In the genomic region with DNA sequence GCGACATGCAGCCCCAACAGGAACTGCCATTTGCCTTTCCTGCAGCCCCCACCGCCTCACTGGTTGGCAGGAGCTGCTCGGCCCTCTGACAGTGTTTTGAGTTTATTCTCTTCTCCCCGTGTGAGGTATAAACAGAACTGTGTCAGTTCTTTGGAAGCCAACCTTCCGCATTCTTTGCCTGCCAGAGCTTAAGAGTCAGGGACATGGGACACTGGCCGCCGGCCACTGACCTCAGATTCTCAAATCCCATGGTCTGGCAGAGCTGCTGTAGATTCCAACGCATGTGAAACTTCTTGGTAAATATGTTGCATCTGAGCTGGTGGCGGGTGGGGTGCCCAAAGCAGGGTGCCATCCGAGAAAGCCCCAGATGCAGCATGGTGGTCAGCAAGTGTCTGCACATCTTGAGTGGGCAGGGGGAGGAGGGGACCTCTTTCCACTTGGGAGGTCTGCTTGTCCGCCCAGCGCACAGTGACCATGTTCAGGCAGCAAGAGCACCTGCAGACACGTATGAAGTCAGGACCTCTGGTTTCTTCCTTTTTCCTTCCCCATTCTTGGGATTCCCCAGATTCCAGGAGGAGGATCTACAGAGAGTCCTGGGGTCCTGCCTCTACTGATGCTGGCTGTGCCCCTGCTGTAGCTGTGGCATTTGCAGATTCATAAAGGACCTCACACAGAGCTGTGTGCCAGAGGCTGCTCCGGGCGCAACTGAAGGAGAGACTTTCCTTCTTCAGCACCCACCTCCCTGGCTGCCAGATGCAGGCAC, we compare ENCODE assay signal across 17 cellular contexts. TPM values are rescaled to one million over a fixed set of nuclear protein-coding genes. Genes with fewer than 3 reads are reported as not detected.
DNase-seq lines count a peak whose midpoint lies in the region; ATAC-seq and TF ChIP-seq lines count a peak whose summit lies in the region.
"Had no signal": no experiment of that assay in that cellular context is flagged by ENCODE, and none has a peak within 500 bp of the region (broad histone marks: within the 10 kb centered on the region; RNA-seq: fewer than 3 reads in every experiment).

No MANE protein-coding gene starts in this region.

- H3K9me3 ChIP-seq in tibial nerve: no peaks in the 10 kb centered on the region

- H3K4me1 ChIP-seq in tibial nerve: peaks cover 0 to 17% (median 0%) of the 10 kb centered on the region in 4 donors

- no peak for TF ChIP-seq POLR2A in tibial nerve (IDR thresholded peaks at IDR 0.05)

- TF ChIP-seq CTCF in fibroblast of the aortic adventitia (IDR thresholded peaks at IDR 0.05; ENCODE audit: insufficient read depth, low read length) (no peak), tibial nerve (IDR thresholded peaks at IDR 0.05) (no peak)

- no peaks in the 10 kb centered on the region for H3K36me3 ChIP-seq in tibial nerve

- no peak overlapping the region for H3K27ac ChIP-seq in tibial nerve
- H3K27ac ChIP-seq: RWPE1 had no signal

- peaks cover 0 to 52% of the 10 kb centered on the region in 2 donors for H3K27me3 ChIP-seq in tibial nerve

- H3K4me3 ChIP-seq in fibroblast of the aortic adventitia (ENCODE audit: low read depth, low read length): no peak overlapping the region
- no peak overlapping the region for H3K4me3 ChIP-seq in tibial nerve
- H3K4me3 ChIP-seq: coronary artery had no signal

- no peak for ATAC-seq in GM21515 (IDR thresholded peaks at IDR 0.05; ENCODE audit: unreplicated experiment)
- no peak for ATAC-seq in HG03378 (IDR thresholded peaks at IDR 0.05; ENCODE audit: unreplicated experiment)

- DNase-seq in AG08395 (ENCODE audit: low spot score): peak; percentile 88
- peak; percentile 93 for DNase-seq in M059J (ENCODE audit: low read depth)
- peak; percentile 2 for DNase-seq in fibroblast of the aortic adventitia (ENCODE audit: low read depth)
- peak; percentile 86 for DNase-seq in myocyte (ENCODE audit: low read depth)
- DNase-seq in tibial nerve (ENCODE audit: low spot score in 2 of 2): no peak
- DNase-seq in stimulated activated naive CD4-positive, alpha-beta T cell treated with Interleukin-2 at 50 U/mL for 16 hours (lab: John Stamatoyannopoulos, UW): no peak
- DNase-seq: activated naive CD4-positive, alpha-beta T cell treated with anti-CD3 and anti-CD28 coated beads, Interleukin-2, amount 10 ng/mL, durations not matched to agents 7 days and 5 days; DMS53; kidney glomerular epithelial cell; NCI-H1105; NCI-H524 treated with DMSO at 0.1 percent for 48 hours; nephron progenitor cell had no signal

- WGBS in tibial nerve, 2 donors: 69 to 75% methylated on average over 15 of the region's 15 CpGs

- no peak for TF ChIP-seq EP300 in tibial nerve (IDR thresholded peaks at IDR 0.05)

RNA-seq across cellular contexts. Expression of a gene that starts 23.8 kb away (rescaled TPM):
- 0.30 TPM in 1 of 2 replicates, not detected in the other for total RNA-seq in M059J (2014; rRNA removed; shearing (Covaris generic))
- total RNA-seq in fibroblast of the aortic adventitia (ENCODE audit: low replicate concordance) (not detected in 2 replicates), myocyte (0.24 and 0.31 TPM in 2 replicates), tibial nerve (not detected)
- polyA plus RNA-seq in myocyte (2012): 0.43 TPM
- total RNA-seq: urinary bladder had no signal
- polyA plus RNA-seq: urinary bladder had no signal

Comparison
In these comparisons a context has a peak if more than half of its experiments do, and no peak if none do; other contexts are left out.
1. DNase-seq: peak in AG08395 (single experiment), M059J (single experiment), fibroblast of the aortic adventitia (single experiment) and myocyte (single experiment); none in tibial nerve (0 of 2) and stimulated activated naive CD4-positive, alpha-beta T cell treated with Interleukin-2 at 50 U/mL for 16 hours (single experiment).